ENCODE assay signal across 8 cellular contexts in the genomic region with DNA sequence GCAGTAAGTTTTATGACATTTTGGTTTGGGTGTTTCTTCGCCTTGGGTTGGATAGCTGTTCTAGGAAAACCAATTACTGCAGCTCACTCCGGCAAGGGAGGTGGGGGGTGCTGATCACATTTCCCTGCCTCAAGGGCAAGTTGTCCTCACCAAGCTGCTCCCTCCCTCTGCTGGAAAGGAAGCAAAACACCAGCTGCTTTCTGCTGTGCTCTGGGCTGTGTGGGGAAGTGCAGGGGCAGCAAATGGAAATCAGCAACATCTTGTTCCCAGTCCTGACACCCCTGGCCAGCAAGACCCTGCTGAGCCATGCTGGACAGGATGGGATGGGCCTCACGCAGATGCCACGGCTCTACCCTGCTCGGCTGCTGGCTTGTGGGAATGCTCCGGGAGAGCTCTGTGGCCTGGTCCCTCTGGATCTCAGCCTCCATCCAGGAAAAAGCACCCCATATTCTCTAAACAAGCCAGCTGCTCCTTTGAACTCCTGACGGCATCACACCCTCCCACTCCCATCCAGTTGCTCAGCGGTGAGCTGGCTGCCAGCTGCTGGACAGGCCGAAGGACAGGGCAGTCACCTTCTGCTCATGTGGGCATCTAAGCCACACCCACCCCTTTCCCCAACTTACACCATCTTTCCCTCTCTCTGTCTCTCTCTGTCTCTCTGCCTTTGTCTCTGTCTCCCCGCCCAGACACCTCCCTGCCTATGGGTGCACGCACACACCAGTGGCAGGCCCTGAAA. TPM values are rescaled to one million over a fixed set of nuclear protein-coding genes. Genes with fewer than 3 reads are reported as not detected.
DNase-seq lines count a peak whose midpoint lies in the region; FAIRE-seq and TF ChIP-seq lines count a peak whose summit lies in the region.

No MANE protein-coding gene starts in this region.

- TF ChIP-seq CTCF in endothelial cell of umbilical vein (IDR thresholded peaks at IDR 0.05; ENCODE audit: extremely low read depth in 1 of 2, insufficient read depth in 1 of 2, low read depth in 1 of 2, low read length in 2 of 2) (peak; percentile 5 to 48), neural progenitor cell (IDR thresholded peaks at IDR 0.05) (peak; percentile 28)

- no peak overlapping the region for H3K4me3 ChIP-seq in endothelial cell of umbilical vein (replicated peaks in 1 of 3; ENCODE audit: insufficient read depth in 1 of 3, low read depth in 1 of 3, low read length in 3 of 3)
- H3K4me3 ChIP-seq in neural progenitor cell = no peak overlapping the region

- no peak overlapping the region for H3K27ac Mint-ChIP-seq in neural progenitor cell

- no peak overlapping the region for H3K4me3 Mint-ChIP-seq in neural progenitor cell

- H3K4me1 ChIP-seq in endothelial cell of umbilical vein (ENCODE audit: control insufficient read depth, extremely low read depth, insufficient read depth, low read length) (no peaks in the 10 kb centered on the region), neural progenitor cell (peaks cover 6% of the 10 kb centered on the region)

- H3K27ac ChIP-seq in endothelial cell of umbilical vein (ENCODE audit: insufficient read depth, low read depth, low read length) = no peak overlapping the region
- H3K27ac ChIP-seq in neural progenitor cell = no peak overlapping the region

- no peak for TF ChIP-seq POLR2A in endothelial cell of umbilical vein (IDR thresholded peaks at IDR 0.05; ENCODE audit: low read depth, low read length)

- peaks cover 5% of the 10 kb centered on the region for H3K9me3 Mint-ChIP-seq in neural progenitor cell

- H2AFZ ChIP-seq in endothelial cell of umbilical vein (ENCODE audit: low read depth, low read length) = no peak overlapping the region
- H2AFZ ChIP-seq in neural progenitor cell (replicated peaks) = no peak overlapping the region

- no peaks in the 10 kb centered on the region for H3K36me3 Mint-ChIP-seq in neural progenitor cell

- no peaks in the 10 kb centered on the region for H3K36me3 ChIP-seq in endothelial cell of umbilical vein (ENCODE audit: control insufficient read depth in 2 of 2, extremely low read depth in 1 of 2, insufficient read depth in 2 of 2, low read length in 2 of 2)
- H3K36me3 ChIP-seq in neural progenitor cell = no peaks in the 10 kb centered on the region

- peaks cover 33% of the 10 kb centered on the region for H3K27me3 Mint-ChIP-seq in neural progenitor cell (ENCODE audit: insufficient read depth, low read depth)

- peaks cover 14% of the 10 kb centered on the region for H3F3A ChIP-seq in neural progenitor cell (ENCODE audit: low read depth)

- H3K4me1 Mint-ChIP-seq in neural progenitor cell = no peaks in the 10 kb centered on the region

- DNase-seq in DMS114 treated with DMSO at 0.1 percent for 48 hours (lab: John Stamatoyannopoulos, UW; ENCODE audit: unreplicated experiment) (peak; percentile 58), NCI-H524 (lab: John Stamatoyannopoulos, UW) (peak; percentile 72 to 87), endothelial cell of umbilical vein (ENCODE audit: low read depth, low spot score) (peak; percentile 27), neural progenitor cell (ENCODE audit: low spot score) (peak; percentile 48), posterior cingulate gyrus (no peak)
- no peak for DNase-seq in central memory CD4-positive, alpha-beta T cell
- no peak for DNase-seq in stimulated activated CD4-positive, alpha-beta T cell treated with anti-CD3 and anti-CD28 coated beads, Interleukin-15, amount 100 ng/mL, for 24 hours
- DNase-seq in activated naive CD4-positive, alpha-beta T cell (lab: John Stamatoyannopoulos, UW) = no peak

- no peaks in the 10 kb centered on the region for H3K9me1 ChIP-seq in endothelial cell of umbilical vein (replicated peaks; ENCODE audit: control insufficient read depth, extremely low read depth, insufficient read depth, low read length)

- H3K9ac ChIP-seq in endothelial cell of umbilical vein (replicated peaks; ENCODE audit: extremely low read depth, insufficient read depth, low read length) (no peak overlapping the region), neural progenitor cell (no peak overlapping the region)

- dilution Hi-C loops in endothelial cell of umbilical vein (cut with MboI; ENCODE audit: extremely low pct_ligation_motif_present, low sequenced_read_pairs) = no loop called here

- CTCF ChIA-PET in endothelial cell of umbilical vein (lab: Charles Lee) = interaction anchor here (0.7 to 2.5 kb wide), 14 partner anchors 10 to 176 kb away, joined by 3 to 40 read pairs (median 5); no protein-coding TSS in a partner anchor

- H4K20me1 ChIP-seq in endothelial cell of umbilical vein (replicated peaks; ENCODE audit: control insufficient read depth, extremely low read depth, insufficient read depth, low read length) = no peaks in the 10 kb centered on the region
- H4K20me1 ChIP-seq in neural progenitor cell (ENCODE audit: low read depth) = no peaks in the 10 kb centered on the region

- POLR2A ChIA-PET in endothelial cell of umbilical vein (lab: Charles Lee) = no interaction called here

- H3K4me2 ChIP-seq in endothelial cell of umbilical vein (ENCODE audit: insufficient read depth, low read length) = no peak overlapping the region
- H3K4me2 ChIP-seq in neural progenitor cell = no peak overlapping the region

- BruUV-seq in endothelial cell of umbilical vein (replicated peaks; lab: Mats Ljungman, UMichigan) = no TSS peak

- H3K79me2 ChIP-seq in endothelial cell of umbilical vein (ENCODE audit: control insufficient read depth, insufficient read depth, low read length) = no peaks in the 10 kb centered on the region
- H3K79me2 ChIP-seq in neural progenitor cell (ENCODE audit: low read depth) = no peaks in the 10 kb centered on the region

- no peak for FAIRE-seq in endothelial cell of umbilical vein (lab: Jason Lieb, UNC)

- intact Hi-C loops in endothelial cell of umbilical vein (cut with micrococcal nuclease) (no loop called here), posterior cingulate gyrus (cut with DNase I) (no loop called here)

- H3K27me3 ChIP-seq in endothelial cell of umbilical vein (ENCODE audit: control insufficient read depth in 2 of 2, insufficient read depth in 2 of 2, low read length in 2 of 2) (peaks cover 31 to 51% of the 10 kb centered on the region in 2 experiments), neural progenitor cell (peaks cover 44% of the 10 kb centered on the region)

- H3K9me3 ChIP-seq in endothelial cell of umbilical vein (replicated peaks; ENCODE audit: control insufficient read depth, insufficient read depth, low read length) = no peaks in the 10 kb centered on the region
- no peaks in the 10 kb centered on the region for H3K9me3 ChIP-seq in neural progenitor cell (ENCODE audit: low read depth)

TF ChIP-seq in endothelial cell of umbilical vein, 7 proteins besides CTCF, POLR2A, EP300 and RAD21:
- TF ChIP-seq GATA2 (IDR thresholded peaks at IDR 0.05; ENCODE audit: insufficient read depth, insufficient read length, low read depth, low read length) (no peak), POLR2AphosphoS5 (IDR thresholded peaks at IDR 0.05; ENCODE audit: insufficient read depth, low read depth, low read length) (no peak), FOS (IDR thresholded peaks at IDR 0.05; ENCODE audit: borderline replicate concordance, insufficient read depth, low read length) (no peak), EZH2 (IDR thresholded peaks at IDR 0.05; ENCODE audit: borderline replicate concordance, low read depth, low read length, severe bottlenecking) (no peak), JUN (IDR thresholded peaks at IDR 0.05; ENCODE audit: borderline replicate concordance, insufficient read depth, insufficient read length, low read depth) (no peak), MYC (IDR thresholded peaks at IDR 0.05; ENCODE audit: low read depth, low read length) (no peak)
- TF ChIP-seq, protein P1, sequence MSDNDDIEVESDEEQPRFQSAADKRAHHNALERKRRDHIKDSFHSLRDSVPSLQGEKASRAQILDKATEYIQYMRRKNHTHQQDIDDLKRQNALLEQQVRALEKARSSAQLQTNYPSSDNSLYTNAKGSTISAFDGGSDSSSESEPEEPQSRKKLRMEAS (IDR thresholded peaks at IDR 0.05; ENCODE audit: insufficient read depth, insufficient read length) = no peak

RNA-seq across cellular contexts. Expression of a gene that starts 52.4 kb away (rescaled TPM):
- total RNA-seq in endothelial cell of umbilical vein (294 and 313 TPM in 2 replicates), neural progenitor cell (ENCODE audit: low replicate concordance) (216 and 257 TPM in 2 replicates)
- 145 and 175 TPM in 2 replicates for polyA plus RNA-seq in endothelial cell of umbilical vein
- polyA plus RNA-seq in endothelial cell of umbilical vein (2011; cell fraction: cytosol; rRNA removed) = 210 and 217 TPM in 2 replicates
- polyA plus RNA-seq in endothelial cell of umbilical vein (2011; cell fraction: nucleus; rRNA removed) = 287 and 322 TPM in 2 replicates
- polyA plus RNA-seq in endothelial cell of umbilical vein (2012) = 214 and 322 TPM in 2 replicates
- 137 and 162 TPM in 2 replicates for polyA minus RNA-seq in endothelial cell of umbilical vein
- polyA minus RNA-seq in endothelial cell of umbilical vein (2011; cell fraction: cytosol; rRNA and poly(A)+ RNA removed) = 125 TPM
- 236 and 271 TPM in 2 replicates for polyA minus RNA-seq in endothelial cell of umbilical vein (2011; cell fraction: nucleus; rRNA and poly(A)+ RNA removed)

Comparison
In these comparisons a context has a peak if more than half of its experiments do, and no peak if none do; other contexts are left out.
1. DNase-seq: peak in DMS114 treated with DMSO at 0.1 percent for 48 hours (single experiment), NCI-H524 (2 of 2), endothelial cell of umbilical vein (single experiment) and neural progenitor cell (single experiment); none in posterior cingulate gyrus (0 of 10), central memory CD4-positive, alpha-beta T cell (single experiment), stimulated activated CD4-positive, alpha-beta T cell treated with anti-CD3 and anti-CD28 coated beads, Interleukin-15, amount 100 ng/mL, for 24 hours (single experiment) and activated naive CD4-positive, alpha-beta T cell (0 of 4).